8 cellular contexts compared by ENCODE assay signal in genomic region chr19:11813801-11814706, GRCh38. TPM values are rescaled to one million over a fixed set of nuclear protein-coding genes. Genes with fewer than 3 reads are reported as not detected.
DNase-seq lines count a peak whose midpoint lies in the region; ATAC-seq, FAIRE-seq and TF ChIP-seq lines count a peak whose summit lies in the region.

TSS of gene ZNF440 (plus strand) at chr19:11814273. CDS start at chr19:11814448, 175 bp downstream.

- H3K27me3 Mint-ChIP-seq in T-helper 2 cell treated with Interferon-gamma antibody and Interleukin-4, amounts not matched to agents 5 μg/mL and 100 μg/mL, for 36 hours (ENCODE audit: low read depth) = no peaks in the 10 kb centered on the region

- peak; percentile 97 for ATAC-seq in HG02763 (IDR thresholded peaks at IDR 0.05; ENCODE audit: unreplicated experiment)

- FAIRE-seq in GM12892 (lab: Jason Lieb, UNC) = peak; percentile 94

- peaks cover 44% of the 10 kb centered on the region for H3K9me3 Mint-ChIP-seq in T-helper 2 cell treated with Interferon-gamma antibody and Interleukin-4, amounts not matched to agents 5 μg/mL and 100 μg/mL, for 36 hours

- TF ChIP-seq POLR2A in GM12892 (IDR thresholded peaks at IDR 0.05; ENCODE audit: low read depth, low read length) = peak; percentile 85

- TF ChIP-seq CTCF in retinal pigment epithelial cell (conservative IDR thresholded peaks at IDR 0.05; ENCODE audit: low read depth, low read length) = no peak

- H3K36me3 Mint-ChIP-seq in T-helper 2 cell treated with Interferon-gamma antibody and Interleukin-4, amounts not matched to agents 5 μg/mL and 100 μg/mL, for 36 hours (ENCODE audit: low read depth) = peaks cover 39% of the 10 kb centered on the region

- peaks cover 10% of the 10 kb centered on the region for H3K4me1 Mint-ChIP-seq in T-helper 2 cell treated with Interferon-gamma antibody and Interleukin-4, amounts not matched to agents 5 μg/mL and 100 μg/mL, for 36 hours (ENCODE audit: low read depth)

- DNase-seq in GM12892 (ENCODE audit: insufficient read length) (peak; percentile 93), NCI-H1436 (lab: John Stamatoyannopoulos, UW) (peak; percentile 51), astrocyte of the hippocampus (ENCODE audit: low read depth, low spot score) (peak; percentile 98), hypothalamus (lab: John Stamatoyannopoulos, UW) (peak; percentile 32 to 97 (median 91)), retinal pigment epithelial cell (ENCODE audit: low read depth) (peak; percentile 81)
- DNase-seq in T-helper 2 cell treated with Interferon-gamma antibody and Interleukin-4, amounts not matched to agents 5 μg/mL and 100 μg/mL, for 36 hours (ENCODE audit: low spot score) = peak; percentile 90
- DNase-seq in NK-92 treated with Interleukin-12 subunit alpha and Interleukin-12 subunit beta, amount 100 ng/mL, for 24 hours (lab: John Stamatoyannopoulos, UW) = no peak

- peak within 1 kb of the TSS; percentile 75 for H3K4me3 Mint-ChIP-seq in T-helper 2 cell treated with Interferon-gamma antibody and Interleukin-4, amounts not matched to agents 5 μg/mL and 100 μg/mL, for 36 hours

- peak within 1 kb of the TSS; percentile 97 for H3K4me3 ChIP-seq in retinal pigment epithelial cell (ENCODE audit: low read length)

- peak within 1 kb of the TSS; percentile 74 for H3K27ac Mint-ChIP-seq in T-helper 2 cell treated with Interferon-gamma antibody and Interleukin-4, amounts not matched to agents 5 μg/mL and 100 μg/mL, for 36 hours

RNA-seq across cellular contexts. Expression of gene ZNF440, which starts in this region (rescaled TPM):
- polyA plus RNA-seq in GM12892 (2012; ENCODE audit: missing spikeins) = 6.2 TPM
